In the genomic region with DNA sequence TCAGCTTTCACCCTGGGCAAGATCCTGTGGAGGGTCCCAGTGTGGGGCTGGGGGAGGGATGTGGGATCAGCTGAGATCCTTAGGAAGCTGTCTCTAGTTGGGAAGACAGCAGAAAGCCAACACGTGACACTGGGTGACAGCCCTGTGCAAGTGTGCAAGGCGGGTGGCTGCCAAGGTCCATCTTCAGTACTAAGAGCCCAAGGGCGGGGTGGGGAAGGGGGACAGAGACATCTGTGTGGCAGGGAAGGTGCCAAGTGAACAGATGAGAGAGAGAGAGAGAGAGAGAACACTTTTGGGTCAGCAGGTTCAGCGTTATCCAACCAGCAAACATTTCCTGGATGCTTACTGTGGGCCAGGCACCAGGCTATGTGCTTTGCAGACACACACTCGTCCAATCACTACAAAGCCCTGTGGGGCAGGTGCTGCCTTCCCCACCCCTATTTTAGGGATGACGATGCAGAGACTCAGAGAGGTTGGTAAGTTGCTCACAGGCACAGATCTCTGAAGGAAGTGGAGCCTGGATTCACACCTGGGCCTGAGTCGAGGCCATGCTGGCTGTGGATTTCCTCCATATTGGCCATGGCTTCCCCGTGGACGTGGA, we compare ENCODE assay signal across 28 cellular contexts.
DNase-seq lines count a peak whose midpoint lies in the region; ATAC-seq, FAIRE-seq and TF ChIP-seq lines count a peak whose summit lies in the region.
"Had no signal": no experiment of that assay in that cellular context is flagged by ENCODE, and none has a peak within 500 bp of the region (broad histone marks: within the 10 kb centered on the region; RNA-seq: fewer than 3 reads in every experiment).

No MANE protein-coding gene starts in this region.

- ATAC-seq in right cardiac atrium = peak; percentile 58 to 60
- ATAC-seq: activated CD4-positive, CD25-positive, alpha-beta regulatory T cell treated with anti-CD3 and anti-CD28 coated beads, Interleukin-2, amount 50 U/mL, for 24 hours; activated naive CD4-positive, alpha-beta T cell treated with anti-CD3 and anti-CD28 coated beads, Interleukin-2, amount 50 U/mL, for 72 hours; activated T-helper 17 cell treated with anti-CD3 and anti-CD28 coated beads, Interleukin-2, amount 50 U/mL, for 72 hours; GM12878 had no signal

- H3K36me3 Mint-ChIP-seq in activated CD4-positive, alpha-beta T cell treated with anti-CD3 and anti-CD28 coated beads, Interleukin-2, amount 10 ng/mL, durations not matched to agents 7 days and 5 days (ENCODE audit: low read depth) = peaks cover 14% of the 10 kb centered on the region

- H3K36me3 ChIP-seq in bronchial epithelial cell (ENCODE audit: control insufficient read depth, insufficient read depth, low read length) (no peaks in the 10 kb centered on the region), spleen (peaks cover 0 to 40% (median 0%) of the 10 kb centered on the region in 6 donors), stomach (peaks cover 0 to 4% (median 1%) of the 10 kb centered on the region in 4 donors), Karpas-422 (ENCODE audit: insufficient read depth, low read length) (no peaks in the 10 kb centered on the region)
- H3K36me3 ChIP-seq: cardiac muscle cell, neutrophil, prostate gland, SJSA1 had no signal

- no peaks in the 10 kb centered on the region for H3K9me3 Mint-ChIP-seq in activated CD4-positive, alpha-beta T cell treated with anti-CD3 and anti-CD28 coated beads, Interleukin-2, amount 10 ng/mL, durations not matched to agents 7 days and 5 days
- H3K9me3 Mint-ChIP-seq: activated naive CD4-positive, alpha-beta T cell treated with anti-CD3 and anti-CD28 coated beads, Interleukin-2, amount 50 U/mL, for 72 hours; activated T-helper 17 cell treated with anti-CD3 and anti-CD28 coated beads, Interleukin-2, amount 50 U/mL, for 72 hours; CD4-positive, CD25-positive, alpha-beta regulatory T cell; dendritic cell treated with granulocyte-macrophage colony-stimulating factor and Interleukin-4, amounts not matched to agents 40 ng/mL and 50 ng/mL, for 4 days; stimulated activated naive CD8-positive, alpha-beta T cell treated with anti-CD3 and anti-CD28 coated beads, Interleukin-15, Interleukin-2, amounts not matched to agents 100 ng/mL and 50 ng/mL, for 24 hours had no signal

- no peaks in the 10 kb centered on the region for H3K9me2 ChIP-seq in Karpas-422 (replicated peaks; ENCODE audit: insufficient read depth, low read length)

- H3K4me1 ChIP-seq in right cardiac atrium (ENCODE audit: control insufficient read depth, insufficient read depth, low read length) (peaks cover 30% of the 10 kb centered on the region), spleen (peaks cover 0 to 67% (median 29%) of the 10 kb centered on the region in 6 donors), stomach (peaks cover 20 to 34% (median 28%) of the 10 kb centered on the region in 4 donors), Karpas-422 (ENCODE audit: low read length) (no peaks in the 10 kb centered on the region)

- H3K4me3 Mint-ChIP-seq in activated CD4-positive, alpha-beta T cell treated with anti-CD3 and anti-CD28 coated beads, Interleukin-2, amount 10 ng/mL, durations not matched to agents 7 days and 5 days = no peak overlapping the region
- H3K4me3 Mint-ChIP-seq: activated CD4-positive, alpha-beta memory T cell treated with anti-CD3 and anti-CD28 coated beads, Interleukin-2, amount 10 ng/mL, durations not matched to agents 7 days and 5 days; activated T-helper 17 cell treated with anti-CD3 and anti-CD28 coated beads, Interleukin-2, amount 50 U/mL, for 72 hours; CD4-positive, CD25-positive, alpha-beta regulatory T cell; dendritic cell treated with granulocyte-macrophage colony-stimulating factor and Interleukin-4, amounts not matched to agents 40 ng/mL and 50 ng/mL, for 4 days; stimulated activated naive CD8-positive, alpha-beta T cell treated with anti-CD3 and anti-CD28 coated beads, Interleukin-15, Interleukin-2, amounts not matched to agents 100 ng/mL and 50 ng/mL, for 24 hours had no signal

- no peaks in the 10 kb centered on the region for H3K27me3 Mint-ChIP-seq in activated CD4-positive, alpha-beta T cell treated with anti-CD3 and anti-CD28 coated beads, Interleukin-2, amount 10 ng/mL, durations not matched to agents 7 days and 5 days
- H3K27me3 Mint-ChIP-seq: activated CD4-positive, alpha-beta memory T cell treated with anti-CD3 and anti-CD28 coated beads, Interleukin-2, amount 10 ng/mL, durations not matched to agents 7 days and 5 days; activated T-helper 17 cell treated with anti-CD3 and anti-CD28 coated beads, Interleukin-2, amount 50 U/mL, for 72 hours; CD4-positive, CD25-positive, alpha-beta regulatory T cell; dendritic cell treated with granulocyte-macrophage colony-stimulating factor and Interleukin-4, amounts not matched to agents 40 ng/mL and 50 ng/mL, for 4 days; stimulated activated naive CD8-positive, alpha-beta T cell treated with anti-CD3 and anti-CD28 coated beads, Interleukin-15, Interleukin-2, amounts not matched to agents 100 ng/mL and 50 ng/mL, for 24 hours had no signal

- POLR2A ChIA-PET in activated CD4-positive, alpha-beta T cell treated with anti-CD3 and anti-CD28 coated beads, Interleukin-2, amount 10 ng/mL, durations not matched to agents 7 days and 5 days (lab: Charles Lee) = no interaction called here

- peaks cover 25% of the 10 kb centered on the region for H3K4me1 Mint-ChIP-seq in activated CD4-positive, alpha-beta T cell treated with anti-CD3 and anti-CD28 coated beads, Interleukin-2, amount 10 ng/mL, durations not matched to agents 7 days and 5 days

- H2AFZ ChIP-seq in Karpas-422 (ENCODE audit: low read length) = no peak overlapping the region

- no peaks in the 10 kb centered on the region for H3K9me3 ChIP-seq in right cardiac atrium (ENCODE audit: control insufficient read depth, low read length)
- H3K9me3 ChIP-seq in spleen = no peaks in the 10 kb centered on the region
- H3K9me3 ChIP-seq in stomach = no peaks in the 10 kb centered on the region
- no peaks in the 10 kb centered on the region for H3K9me3 ChIP-seq in Karpas-422 (ENCODE audit: low read length)
- H3K9me3 ChIP-seq: neutrophil, prostate gland had no signal

- H3K27ac ChIP-seq in right cardiac atrium (ENCODE audit: low read length) = peak overlapping the region; percentile 71
- H3K27ac ChIP-seq in spleen = peak overlapping the region in 5 of 8 donors; percentile 30 to 72 (median 43)
- peak overlapping the region in 2 of 5 donors; percentile 46 to 73 for H3K27ac ChIP-seq in stomach
- no peak overlapping the region for H3K27ac ChIP-seq in Karpas-422 (ENCODE audit: low read length)
- H3K27ac ChIP-seq: neutrophil, prostate gland, SJSA1 had no signal

- no peak for TF ChIP-seq EP300 in stomach (IDR thresholded peaks at IDR 0.05)

- peak; percentile 16 for DNase-seq in NCI-H82 (lab: John Stamatoyannopoulos, UW)
- DNase-seq in NCI-H82 treated with DMSO at 0.1 percent for 48 hours (lab: John Stamatoyannopoulos, UW; ENCODE audit: unreplicated experiment) = no peak
- DNase-seq in bronchial epithelial cell (ENCODE audit: low read depth) = no peak
- peak; percentile 64 to 83 (median 82) for DNase-seq in right cardiac atrium
- peak; percentile 58 for DNase-seq in spleen
- DNase-seq in stomach = no peak
- DNase-seq in activated CD4-positive, alpha-beta T cell treated with anti-CD3 and anti-CD28 coated beads, Interleukin-2, amount 10 ng/mL, durations not matched to agents 7 days and 5 days = no peak
- no peak for DNase-seq in Karpas-422
- DNase-seq: activated CD4-positive, alpha-beta memory T cell treated with anti-CD3 and anti-CD28 coated beads, Interleukin-2, amount 10 ng/mL, durations not matched to agents 7 days and 5 days; activated CD8-positive, alpha-beta memory T cell treated with anti-CD3 and anti-CD28 coated beads, Interleukin-2, amount 50 U/mL, for 48 hours; CD4-positive, CD25-positive, alpha-beta regulatory T cell; islet precursor cell; KG1; NCI-H1436; NCI-H69; T-helper 1 cell had no signal

- no peak for TF ChIP-seq POLR2A in spleen (IDR thresholded peaks at IDR 0.05)
- no peak for TF ChIP-seq POLR2A in stomach (IDR thresholded peaks at IDR 0.05)

- peaks cover 17% of the 10 kb centered on the region for H4K20me1 ChIP-seq in Karpas-422 (ENCODE audit: insufficient read depth, low read depth, low read length)

- CTCF ChIA-PET in activated CD4-positive, alpha-beta T cell treated with anti-CD3 and anti-CD28 coated beads, Interleukin-2, amount 10 ng/mL, durations not matched to agents 7 days and 5 days (lab: Charles Lee) = no interaction called here

- H3K4me2 ChIP-seq in Karpas-422 (ENCODE audit: low read depth, low read length, poor library complexity, severe bottlenecking) = no peak overlapping the region

- H3K79me2 ChIP-seq in Karpas-422 (ENCODE audit: low read length) = no peaks in the 10 kb centered on the region

- H3K4me3 ChIP-seq in bronchial epithelial cell (ENCODE audit: low read depth, low read length) = no peak overlapping the region
- H3K4me3 ChIP-seq in right cardiac atrium (ENCODE audit: low read length) = no peak overlapping the region
- no peak overlapping the region for H3K4me3 ChIP-seq in spleen
- no peak overlapping the region for H3K4me3 ChIP-seq in stomach
- no peak overlapping the region for H3K4me3 ChIP-seq in Karpas-422 (ENCODE audit: low read length)
- H3K4me3 ChIP-seq: cardiac muscle cell, GM12878, prostate gland, SJSA1 had no signal

- FAIRE-seq in bronchial epithelial cell (lab: Jason Lieb, UNC) = peak; percentile 82
- FAIRE-seq: D721Med, GM12878, TTC549 had no signal

- intact Hi-C loops in right cardiac atrium (cut with DNase I) = loop anchor here in 1 of 4 donors (10.0 kb wide), 1 partner anchor 58 kb away; no protein-coding TSS in a partner anchor
- intact Hi-C loops in spleen (cut with DNase I; ENCODE audit: low total_unique reads) = no loop called here
- intact Hi-C loops in stomach (cut with DNase I; ENCODE audit: low total_unique reads) = no loop called here

- H3K27me3 ChIP-seq in bronchial epithelial cell (ENCODE audit: control insufficient read depth, insufficient read depth, low read length) (no peaks in the 10 kb centered on the region), right cardiac atrium (ENCODE audit: control insufficient read depth, insufficient read depth) (no peaks in the 10 kb centered on the region), spleen (replicated peaks in 1 of 7) (no peaks in the 10 kb centered on the region), stomach (no peaks in the 10 kb centered on the region), Karpas-422 (ENCODE audit: low read length) (no peaks in the 10 kb centered on the region)
- H3K27me3 ChIP-seq: cardiac muscle cell, neutrophil, SJSA1 had no signal

- H3K27ac Mint-ChIP-seq in activated CD4-positive, alpha-beta T cell treated with anti-CD3 and anti-CD28 coated beads, Interleukin-2, amount 10 ng/mL, durations not matched to agents 7 days and 5 days = no peak overlapping the region
- H3K27ac Mint-ChIP-seq: activated CD4-positive, alpha-beta memory T cell treated with anti-CD3 and anti-CD28 coated beads, Interleukin-2, amount 10 ng/mL, durations not matched to agents 7 days and 5 days; activated T-helper 17 cell treated with anti-CD3 and anti-CD28 coated beads, Interleukin-2, amount 50 U/mL, for 72 hours; dendritic cell treated with granulocyte-macrophage colony-stimulating factor and Interleukin-4, amounts not matched to agents 40 ng/mL and 50 ng/mL, for 4 days; stimulated activated naive CD8-positive, alpha-beta T cell treated with anti-CD3 and anti-CD28 coated beads, Interleukin-15, Interleukin-2, amounts not matched to agents 100 ng/mL and 50 ng/mL, for 24 hours had no signal

- TF ChIP-seq CTCF in bronchial epithelial cell (IDR thresholded peaks at IDR 0.05; ENCODE audit: insufficient read depth, low read length, severe bottlenecking) (no peak), spleen (IDR thresholded peaks at IDR 0.05 in 8 of 11, conservative IDR thresholded peaks at IDR 0.05 in 3 of 11) (no peak), stomach (IDR thresholded peaks at IDR 0.05) (no peak)

- no peak overlapping the region for H3K9ac ChIP-seq in Karpas-422 (ENCODE audit: low read length)

- 70% methylated on average over 9 of the region's 9 CpGs for WGBS in right cardiac atrium
- WGBS in spleen, 5 donors = 84 to 92% (median 91%) methylated on average over 9 of the region's 9 CpGs
- 84 to 91% (median 87%) methylated on average over 9 of the region's 9 CpGs for WGBS in stomach, 5 donors

Comparison
In these comparisons a context has a peak if more than half of its experiments do, and no peak if none do; other contexts are left out.
1. DNase-seq: peak in NCI-H82 (single experiment), right cardiac atrium (3 of 3) and spleen (single experiment); none in NCI-H82 treated with DMSO at 0.1 percent for 48 hours (single experiment), bronchial epithelial cell (single experiment), stomach (single experiment), activated CD4-positive, alpha-beta T cell treated with anti-CD3 and anti-CD28 coated beads, Interleukin-2, amount 10 ng/mL, durations not matched to agents 7 days and 5 days (single experiment) and Karpas-422 (single experiment).